8 cellular contexts compared by ENCODE assay signal in genomic region chr16:71846443-71846842, GRCh38. TPM values are rescaled to one million over a fixed set of nuclear protein-coding genes. Genes with fewer than 3 reads are reported as not detected.
A peak's percentile ranks its signal among the peaks of the same experiment; 100 is the strongest.
DNase-seq lines count a peak whose midpoint lies in the region; ATAC-seq and TF ChIP-seq lines count a peak whose summit lies in the region.

No MANE protein-coding gene starts in this region.

- H3K9me3 Mint-ChIP-seq in activated CD4-positive, alpha-beta memory T cell treated with anti-CD3 and anti-CD28 coated beads, Interleukin-2, amount 10 ng/mL, durations not matched to agents 7 days and 5 days: no peaks in the 10 kb centered on the region

- RAD21 ChIA-PET in HCT116 (lab: Charles Lee; ENCODE audit: low non-redundant PET in 1 of 2, low total read pairs in 2 of 2, uncharacterized antibody in 2 of 2, unreplicated experiment in 2 of 2): no interaction called here

- peaks cover 29% of the 10 kb centered on the region for H3K79me2 ChIP-seq in HCT116 (ENCODE audit: insufficient read depth, low read length)
- peaks cover 24% of the 10 kb centered on the region for H3K79me2 ChIP-seq in parathyroid adenoma

- H3K9me3 ChIP-seq in HCT116 (ENCODE audit: control insufficient read depth in 1 of 2, insufficient read depth in 1 of 2, low read depth in 1 of 2, low read length in 2 of 2) (no peaks in the 10 kb centered on the region), parathyroid adenoma (ENCODE audit: control insufficient read depth, low read length) (no peaks in the 10 kb centered on the region)

- peak; percentile 6 for ATAC-seq in HCT116
- no peak for ATAC-seq in HG02763 (IDR thresholded peaks at IDR 0.05; ENCODE audit: unreplicated experiment)

- H3K27me3 ChIP-seq in HCT116 (ENCODE audit: insufficient read depth, low read length) (no peaks in the 10 kb centered on the region), parathyroid adenoma (ENCODE audit: control insufficient read depth, insufficient read depth, low read length) (no peaks in the 10 kb centered on the region)

- no peak for TF ChIP-seq CTCF in HCT116 (IDR thresholded peaks at IDR 0.05 in 2 of 3, conservative IDR thresholded peaks at IDR 0.05 in 1 of 3; ENCODE audit: borderline replicate concordance in 1 of 3, insufficient read depth in 1 of 3, low read depth in 2 of 3, low read length in 2 of 3)
- no peak for TF ChIP-seq CTCF in fibroblast of villous mesenchyme (IDR thresholded peaks at IDR 0.05; ENCODE audit: insufficient read depth, low read depth, low read length)
- no peak for TF ChIP-seq CTCF in parathyroid adenoma (IDR thresholded peaks at IDR 0.05)
- TF ChIP-seq CTCF in GM13976 (IDR thresholded peaks at IDR 0.05; ENCODE audit: borderline replicate concordance, control extremely low read depth, extremely low read depth, insufficient read depth, missing control alignments): no peak

- H3K9me2 ChIP-seq in HCT116 (ENCODE audit: insufficient read depth): no peaks in the 10 kb centered on the region

- intact Hi-C loops in HCT116 (cut with micrococcal nuclease): no loop called here

- CTCF ChIA-PET in HCT116 (lab: Charles Lee): no interaction called here
- CTCF ChIA-PET in activated CD4-positive, alpha-beta memory T cell treated with anti-CD3 and anti-CD28 coated beads, Interleukin-2, amount 10 ng/mL, durations not matched to agents 7 days and 5 days (lab: Charles Lee): interaction anchor here (0.6 to 2.0 kb wide), 5 partner anchors 18 to 281 kb away, joined by 3 to 7 read pairs (median 3); partner anchors contain the start of gene ZNF821

- peaks cover 9 to 11% of the 10 kb centered on the region in 2 experiments; a peak in 3 of 4 replicates for H3K36me3 ChIP-seq in HCT116 (ENCODE audit: control insufficient read depth in 1 of 2, insufficient read depth in 2 of 2, low read length in 2 of 2)
- H3K36me3 ChIP-seq in parathyroid adenoma (ENCODE audit: control insufficient read depth, insufficient read depth, low read length): no peaks in the 10 kb centered on the region

- BruUV-seq in HCT116 (replicated peaks; lab: Mats Ljungman, UMichigan): no TSS peak

- H3K9ac ChIP-seq in HCT116 (ENCODE audit: low read length): peak overlapping the region; percentile 87
- H3K9ac ChIP-seq in parathyroid adenoma: peak overlapping the region; percentile 80

- peak overlapping the region; percentile 88 to 94 for H3K4me3 ChIP-seq in HCT116 (replicated peaks in 1 of 2; ENCODE audit: low read depth in 1 of 2, low read length in 2 of 2)
- peak overlapping the region; percentile 95 for H3K4me3 ChIP-seq in fibroblast of villous mesenchyme (ENCODE audit: low read depth, low read length)
- peak overlapping the region; percentile 90 for H3K4me3 ChIP-seq in parathyroid adenoma (ENCODE audit: low read depth, low read length)

- peak; percentile 39 for DNase-seq in AG08396 (ENCODE audit: low spot score)
- no peak for DNase-seq in HCT116 (ENCODE audit: low read depth, low spot score)
- DNase-seq in activated CD4-positive, alpha-beta memory T cell treated with anti-CD3 and anti-CD28 coated beads, Interleukin-2, amount 10 ng/mL, durations not matched to agents 7 days and 5 days: peak; percentile 31
- DNase-seq in fibroblast of villous mesenchyme (ENCODE audit: low read depth): peak; percentile 38
- no peak for DNase-seq in middle frontal gyrus (ENCODE audit: extremely low spot score, low spot score)
- DNase-seq in GM13976 (ENCODE audit: low spot score): no peak

- peak overlapping the region; percentile 91 for H3K4me3 Mint-ChIP-seq in activated CD4-positive, alpha-beta memory T cell treated with anti-CD3 and anti-CD28 coated beads, Interleukin-2, amount 10 ng/mL, durations not matched to agents 7 days and 5 days

- H3K4me2 ChIP-seq in HCT116 (ENCODE audit: low read length) (peak overlapping the region; percentile 74), parathyroid adenoma (ENCODE audit: low read length) (peak overlapping the region; percentile 69)

- H3K27me3 Mint-ChIP-seq in activated CD4-positive, alpha-beta memory T cell treated with anti-CD3 and anti-CD28 coated beads, Interleukin-2, amount 10 ng/mL, durations not matched to agents 7 days and 5 days: no peaks in the 10 kb centered on the region

- no peak for TF ChIP-seq RAD21 in HCT116 (IDR thresholded peaks at IDR 0.05; ENCODE audit: low read depth)

- no peak overlapping the region for H2AFZ ChIP-seq in HCT116 (ENCODE audit: low read depth, low read length, poor library complexity, severe bottlenecking)
- peak overlapping the region; percentile 98 for H2AFZ ChIP-seq in parathyroid adenoma

- H3K27ac ChIP-seq in HCT116 (ENCODE audit: low read depth, low read length) (peak overlapping the region; percentile 50), parathyroid adenoma (peak overlapping the region; percentile 84)

- H3K4me1 Mint-ChIP-seq in activated CD4-positive, alpha-beta memory T cell treated with anti-CD3 and anti-CD28 coated beads, Interleukin-2, amount 10 ng/mL, durations not matched to agents 7 days and 5 days: peaks cover 53% of the 10 kb centered on the region

- peak overlapping the region; percentile 93 for H3K27ac Mint-ChIP-seq in activated CD4-positive, alpha-beta memory T cell treated with anti-CD3 and anti-CD28 coated beads, Interleukin-2, amount 10 ng/mL, durations not matched to agents 7 days and 5 days

- peaks cover 32% of the 10 kb centered on the region for H3K36me3 Mint-ChIP-seq in activated CD4-positive, alpha-beta memory T cell treated with anti-CD3 and anti-CD28 coated beads, Interleukin-2, amount 10 ng/mL, durations not matched to agents 7 days and 5 days (ENCODE audit: low read depth)

- in situ Hi-C loops in GM13976 (cut with MboI; ENCODE audit: low sequenced_read_pairs, unreplicated experiment): no loop called here

- POLR2A ChIA-PET in HCT116 (lab: Charles Lee): no interaction called here
- POLR2A ChIA-PET in activated CD4-positive, alpha-beta memory T cell treated with anti-CD3 and anti-CD28 coated beads, Interleukin-2, amount 10 ng/mL, durations not matched to agents 7 days and 5 days (lab: Charles Lee): interaction anchor here (0.8 to 1.8 kb wide), 13 partner anchors 9 to 72 kb away, joined by 3 to 39 read pairs (median 4); partner anchors contain the start of genes AP1G1, IST1 and ZNF821

- H3K4me1 ChIP-seq in HCT116 (ENCODE audit: control insufficient read depth in 1 of 2, insufficient read depth in 2 of 2, low read length in 2 of 2) (peaks cover 6 to 23% of the 10 kb centered on the region in 2 experiments), parathyroid adenoma (peaks cover 5% of the 10 kb centered on the region)

- no peak for TF ChIP-seq POLR2A in HCT116 (IDR thresholded peaks at IDR 0.05; ENCODE audit: borderline replicate concordance, extremely low read depth, insufficient read depth, insufficient read length)

- H4K20me1 ChIP-seq in HCT116 (ENCODE audit: insufficient read depth): no peaks in the 10 kb centered on the region

TF ChIP-seq in HCT116, 20 proteins besides CTCF, POLR2A, EP300 and RAD21:
- TF ChIP-seq FOSL1 (IDR thresholded peaks at IDR 0.05; ENCODE audit: low read depth) (no peak), EZH2phosphoT487 (IDR thresholded peaks at IDR 0.05; ENCODE audit: borderline replicate concordance) (no peak), YY1 (IDR thresholded peaks at IDR 0.05; ENCODE audit: extremely low read depth, insufficient replicate concordance, low read depth, low read length) (no peak), SIN3A (IDR thresholded peaks at IDR 0.05; ENCODE audit: low read depth) (no peak), ZBTB33 (IDR thresholded peaks at IDR 0.05; ENCODE audit: extremely low read depth, insufficient replicate concordance, low read length) (no peak)

RNA-seq across cellular contexts. Expression of gene ATXN1L, which starts 0.7 kb away (rescaled TPM):
- total RNA-seq in HCT116 (2021; ENCODE audit: unreplicated experiment): 20.5 TPM
- polyA plus RNA-seq in HCT116 (2012): 12.2 and 13.0 TPM in 2 replicates
- total RNA-seq in activated CD4-positive, alpha-beta memory T cell treated with anti-CD3 and anti-CD28 coated beads, Interleukin-2, amount 10 ng/mL, durations not matched to agents 7 days and 5 days: 10 to 100 TPM; 23.6 to 24.8 TPM
- 15.1 and 15.5 TPM in 2 replicates for total RNA-seq in fibroblast of villous mesenchyme

RNA-seq across cellular contexts. Expression of gene ZNF821, which starts 37.5 kb away (rescaled TPM):
- total RNA-seq in HCT116 (2021; ENCODE audit: unreplicated experiment) (4.9 TPM), fibroblast of villous mesenchyme (3.9 and 7.7 TPM in 2 replicates)
- polyA plus RNA-seq in HCT116 (2012): 3.5 and 4.7 TPM in 2 replicates
- 10 to 100 TPM; 11.4 to 11.9 TPM for total RNA-seq in activated CD4-positive, alpha-beta memory T cell treated with anti-CD3 and anti-CD28 coated beads, Interleukin-2, amount 10 ng/mL, durations not matched to agents 7 days and 5 days

RNA-seq across cellular contexts. Expression of gene AP1G1, which starts 37.8 kb away (rescaled TPM):
- 70.2 TPM for total RNA-seq in HCT116 (2021; ENCODE audit: unreplicated experiment)
- 29.6 and 34.5 TPM in 2 replicates for polyA plus RNA-seq in HCT116 (2012)
- total RNA-seq in activated CD4-positive, alpha-beta memory T cell treated with anti-CD3 and anti-CD28 coated beads, Interleukin-2, amount 10 ng/mL, durations not matched to agents 7 days and 5 days: 10 to 100 TPM; 78.7 to 82.6 TPM
- 82.5 and 117 TPM in 2 replicates for total RNA-seq in fibroblast of villous mesenchyme

RNA-seq across cellular contexts. Expression of gene IST1, which starts 48.9 kb away (rescaled TPM):
- total RNA-seq in HCT116 (2021; ENCODE audit: unreplicated experiment) (191 TPM), fibroblast of villous mesenchyme (146 and 206 TPM in 2 replicates)
- polyA plus RNA-seq in HCT116 (2012): 135 and 139 TPM in 2 replicates
- total RNA-seq in activated CD4-positive, alpha-beta memory T cell treated with anti-CD3 and anti-CD28 coated beads, Interleukin-2, amount 10 ng/mL, durations not matched to agents 7 days and 5 days: 100 to 1,000 TPM; 227 to 229 TPM

Comparison
In these comparisons a context has a peak if more than half of its experiments do, and no peak if none do; other contexts are left out.
1. DNase-seq: peak in AG08396 (single experiment), activated CD4-positive, alpha-beta memory T cell treated with anti-CD3 and anti-CD28 coated beads, Interleukin-2, amount 10 ng/mL, durations not matched to agents 7 days and 5 days (single experiment) and fibroblast of villous mesenchyme (single experiment); none in HCT116 (single experiment), middle frontal gyrus (single experiment) and GM13976 (single experiment).
2. Peak in every context shown above with its lines, with median percentiles within 50 percentile points of each other: H3K4me3 ChIP-seq.